ENCODE assay signal across 20 cellular contexts in genomic region chr1:202361701-202362100, GRCh38.
"Had no signal": no experiment of that assay in that cellular context is flagged by ENCODE, and none has a peak within 500 bp of the region (broad histone marks: within the 10 kb centered on the region; RNA-seq: fewer than 3 reads in every experiment).

No MANE protein-coding gene starts in this region.

- H3K9me3 ChIP-seq: body of pancreas, neutrophil, pancreas, sigmoid colon, stomach, upper lobe of left lung had no signal

- H3K4me3 ChIP-seq: body of pancreas, dorsolateral prefrontal cortex, pancreas, sigmoid colon, stomach, upper lobe of left lung had no signal

- H3K4me1 ChIP-seq: foreskin keratinocyte had no signal

- H3K36me3 ChIP-seq: neutrophil, pancreas, sigmoid colon, stomach, upper lobe of left lung had no signal

- H3K27me3 ChIP-seq: body of pancreas, dorsolateral prefrontal cortex, foreskin keratinocyte, neutrophil, pancreas, sigmoid colon, stomach, upper lobe of left lung had no signal

- H3K4me1 Mint-ChIP-seq: stimulated activated effector memory CD8-positive, alpha-beta T cell treated with anti-CD3 and anti-CD28 coated beads, Interleukin-12 subunit alpha, Interleukin-12 subunit beta, amount 100 ng/mL, for 72 hours had no signal

- H3K36me3 Mint-ChIP-seq: natural killer cell; stimulated activated effector memory CD8-positive, alpha-beta T cell treated with anti-CD3 and anti-CD28 coated beads, Interleukin-12 subunit alpha, Interleukin-12 subunit beta, amount 100 ng/mL, for 72 hours had no signal

- H3K9me3 Mint-ChIP-seq: activated naive CD4-positive, alpha-beta T cell treated with anti-CD3 and anti-CD28 coated beads for 36 hours; activated T-cell treated with anti-CD3 and anti-CD28 coated beads, Interleukin-2, amount 50 U/mL, for 4 hours; natural killer cell; stimulated activated effector memory CD8-positive, alpha-beta T cell treated with anti-CD3 and anti-CD28 coated beads, Interleukin-12 subunit alpha, Interleukin-12 subunit beta, amount 100 ng/mL, for 72 hours; T-helper 1 cell treated with Interleukin-12 subunit alpha and Interleukin-12 subunit beta and Interleukin-4 antibody, amounts not matched to agents 30 μg/mL and 1 μg/mL, for 36 hours had no signal

- H3K27ac Mint-ChIP-seq: activated naive CD4-positive, alpha-beta T cell treated with anti-CD3 and anti-CD28 coated beads for 36 hours; natural killer cell; stimulated activated effector memory CD8-positive, alpha-beta T cell treated with anti-CD3 and anti-CD28 coated beads, Interleukin-12 subunit alpha, Interleukin-12 subunit beta, amount 100 ng/mL, for 72 hours; T-helper 1 cell treated with Interleukin-12 subunit alpha and Interleukin-12 subunit beta and Interleukin-4 antibody, amounts not matched to agents 30 μg/mL and 1 μg/mL, for 36 hours had no signal

- DNase-seq: activated CD4-positive, alpha-beta T cell treated with anti-CD3 and anti-CD28 coated beads, Interleukin-2, amount 50 U/mL, for 1 hour; activated CD8-positive, alpha-beta memory T cell treated with anti-CD3 and anti-CD28 coated beads, Interleukin-2, amount 50 U/mL, for 4 hours; activated naive CD4-positive, alpha-beta T cell treated with anti-CD3 and anti-CD28 coated beads for 36 hours; activated T-cell treated with anti-CD3 and anti-CD28 coated beads, Interleukin-2, amount 50 U/mL, for 4 hours; body of pancreas; central memory CD4-positive, alpha-beta T cell; dorsolateral prefrontal cortex; foreskin keratinocyte; glutamatergic neuron; hypothalamus; natural killer cell; pancreas; sigmoid colon; stimulated activated CD4-positive, alpha-beta T cell treated with anti-CD3 and anti-CD28 coated beads, Interleukin-4, amount 100 ng/mL, for 24 hours; stomach; upper lobe of left lung had no signal

- ATAC-seq: activated CD4-positive, CD25-positive, alpha-beta regulatory T cell treated with anti-CD3 and anti-CD28 coated beads, Interleukin-2, amount 50 U/mL, for 24 hours; activated T-cell treated with anti-CD3 and anti-CD28 coated beads, Interleukin-2, amount 50 U/mL, for 4 hours; body of pancreas; foreskin keratinocyte; natural killer cell; pancreas; stimulated activated effector memory CD8-positive, alpha-beta T cell treated with anti-CD3 and anti-CD28 coated beads, Interleukin-12 subunit alpha, Interleukin-12 subunit beta, amount 100 ng/mL, for 72 hours had no signal

- H3K27ac ChIP-seq: body of pancreas, foreskin keratinocyte, neutrophil, pancreas, sigmoid colon, stomach, upper lobe of left lung had no signal

- H3K4me3 Mint-ChIP-seq: activated naive CD4-positive, alpha-beta T cell treated with anti-CD3 and anti-CD28 coated beads for 36 hours; activated T-cell treated with anti-CD3 and anti-CD28 coated beads, Interleukin-2, amount 50 U/mL, for 4 hours; natural killer cell; stimulated activated effector memory CD8-positive, alpha-beta T cell treated with anti-CD3 and anti-CD28 coated beads, Interleukin-12 subunit alpha, Interleukin-12 subunit beta, amount 100 ng/mL, for 72 hours; T-helper 1 cell treated with Interleukin-12 subunit alpha and Interleukin-12 subunit beta and Interleukin-4 antibody, amounts not matched to agents 30 μg/mL and 1 μg/mL, for 36 hours had no signal
